ENCODE assay signal across 21 cellular contexts in the genomic region with DNA sequence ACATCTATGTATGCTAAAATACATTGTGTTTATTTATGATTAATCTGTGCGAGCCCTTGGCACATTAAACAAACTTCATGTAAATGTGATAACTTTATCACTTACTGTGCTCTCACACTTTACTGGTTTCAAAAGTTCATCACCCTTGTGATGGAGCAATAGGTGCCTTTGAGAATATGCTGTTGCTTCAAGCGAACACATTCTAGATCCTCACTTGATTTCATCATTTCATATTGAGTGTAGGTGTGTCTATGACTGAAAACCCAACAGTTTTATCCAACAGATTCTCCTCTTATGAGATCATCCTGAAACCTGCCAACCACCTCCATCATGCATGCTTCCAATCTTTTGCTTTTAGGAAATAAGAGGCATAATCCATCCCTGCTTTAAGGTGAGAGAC.
A peak's percentile ranks its signal among the peaks of the same experiment; 100 is the strongest.
DNase-seq lines count a peak whose midpoint lies in the region; ATAC-seq and TF ChIP-seq lines count a peak whose summit lies in the region.
"Had no signal": no experiment of that assay in that cellular context is flagged by ENCODE, and none has a peak within 500 bp of the region (broad histone marks: within the 10 kb centered on the region; RNA-seq: fewer than 3 reads in every experiment).

No MANE protein-coding gene starts in this region.

- peak; percentile 64 to 81 for ATAC-seq in natural killer cell treated with Interleukin-12 subunit alpha and Interleukin-12 subunit beta and Interleukin-15 and Interleukin-18, amount 100 ng/mL, for 72 hours
- no peak for ATAC-seq in natural killer cell
- ATAC-seq in HG02852 (IDR thresholded peaks at IDR 0.05; ENCODE audit: unreplicated experiment) = no peak
- ATAC-seq in HG02884 (IDR thresholded peaks at IDR 0.05; ENCODE audit: unreplicated experiment) = no peak

- no peaks in the 10 kb centered on the region for H3K9me3 Mint-ChIP-seq in natural killer cell treated with Interleukin-12 subunit alpha and Interleukin-12 subunit beta and Interleukin-15 and Interleukin-18, amount 100 ng/mL, for 72 hours
- no peaks in the 10 kb centered on the region for H3K9me3 Mint-ChIP-seq in natural killer cell
- peaks cover 53% of the 10 kb centered on the region for H3K9me3 Mint-ChIP-seq in osteocyte (ENCODE audit: unreplicated experiment)
- H3K9me3 Mint-ChIP-seq: CD14-positive monocyte; CD4-positive, CD25-positive, alpha-beta regulatory T cell had no signal

- peaks cover 46% of the 10 kb centered on the region for H3K36me3 ChIP-seq in KOPT-K1 (ENCODE audit: insufficient read depth, low read length)
- H3K36me3 ChIP-seq: BE2C, BLaER1 had no signal

- peak overlapping the region; percentile 23 for H3K27ac ChIP-seq in KOPT-K1 (ENCODE audit: low read depth, low read length, poor library complexity, severe bottlenecking)
- H3K27ac ChIP-seq: BLaER1 had no signal

- no peak for TF ChIP-seq CTCF in natural killer cell (IDR thresholded peaks at IDR 0.05)
- no peak for TF ChIP-seq CTCF in osteocyte (IDR thresholded peaks at IDR 0.05)

- H3K27me3 Mint-ChIP-seq in natural killer cell treated with Interleukin-12 subunit alpha and Interleukin-12 subunit beta and Interleukin-15 and Interleukin-18, amount 100 ng/mL, for 72 hours = peaks cover 30 to 50% of the 10 kb centered on the region in 2 donors
- peaks cover 23 to 74% of the 10 kb centered on the region in 2 donors for H3K27me3 Mint-ChIP-seq in natural killer cell (ENCODE audit: low read depth in 2 of 2)
- no peaks in the 10 kb centered on the region for H3K27me3 Mint-ChIP-seq in osteocyte (ENCODE audit: unreplicated experiment)

- peak overlapping the region; percentile 15 to 43 for H3K27ac Mint-ChIP-seq in natural killer cell treated with Interleukin-12 subunit alpha and Interleukin-12 subunit beta and Interleukin-15 and Interleukin-18, amount 100 ng/mL, for 72 hours
- no peak overlapping the region for H3K27ac Mint-ChIP-seq in natural killer cell
- no peak overlapping the region for H3K27ac Mint-ChIP-seq in osteocyte (ENCODE audit: unreplicated experiment)
- H3K27ac Mint-ChIP-seq: CD14-positive monocyte; CD4-positive, CD25-positive, alpha-beta regulatory T cell; CD8-positive, alpha-beta memory T cell had no signal

- no peaks in the 10 kb centered on the region for H3K36me3 Mint-ChIP-seq in natural killer cell treated with Interleukin-12 subunit alpha and Interleukin-12 subunit beta and Interleukin-15 and Interleukin-18, amount 100 ng/mL, for 72 hours
- H3K36me3 Mint-ChIP-seq in natural killer cell (no peaks in the 10 kb centered on the region), osteocyte (ENCODE audit: unreplicated experiment) (no peaks in the 10 kb centered on the region)
- H3K36me3 Mint-ChIP-seq: CD14-positive monocyte; CD4-positive, alpha-beta memory T cell; CD4-positive, CD25-positive, alpha-beta regulatory T cell; CD8-positive, alpha-beta memory T cell had no signal

- intact Hi-C loops in natural killer cell (cut with micrococcal nuclease) = no loop called here

- peaks cover 10 to 11% of the 10 kb centered on the region in 2 donors for H3K4me1 Mint-ChIP-seq in natural killer cell treated with Interleukin-12 subunit alpha and Interleukin-12 subunit beta and Interleukin-15 and Interleukin-18, amount 100 ng/mL, for 72 hours (ENCODE audit: low read depth in 2 of 2)
- H3K4me1 Mint-ChIP-seq in natural killer cell (no peaks in the 10 kb centered on the region), osteocyte (ENCODE audit: unreplicated experiment) (no peaks in the 10 kb centered on the region)
- H3K4me1 Mint-ChIP-seq: CD14-positive monocyte; CD8-positive, alpha-beta memory T cell had no signal

- DNase-seq in natural killer cell treated with Interleukin-12 subunit alpha and Interleukin-12 subunit beta and Interleukin-15 and Interleukin-18, amount 100 ng/mL, for 72 hours (ENCODE audit: low spot score) = no peak
- DNase-seq in natural killer cell (no peak), osteocyte (ENCODE audit: extremely low spot score, unreplicated experiment) (peak; percentile 7)
- DNase-seq: 8988T; ACHN; BE2C; C1 segment of cervical spinal cord; CD4-positive, alpha-beta memory T cell; CD4-positive, CD25-positive, alpha-beta regulatory T cell; CD8-positive, alpha-beta memory T cell; COR-L47; DMS 273 treated with DMSO at 0.1 percent for 48 hours; DMS153; DMS53; DMS79 treated with DMSO at 0.1 percent for 48 hours; GF-D8 had no signal

- H3K9me3 ChIP-seq in KOPT-K1 (ENCODE audit: insufficient read depth, low read length, poor library complexity, severe bottlenecking) = no peaks in the 10 kb centered on the region
- H3K9me3 ChIP-seq: BE2C, BLaER1 had no signal

- peak overlapping the region; percentile 1 for H3K4me3 Mint-ChIP-seq in natural killer cell treated with Interleukin-12 subunit alpha and Interleukin-12 subunit beta and Interleukin-15 and Interleukin-18, amount 100 ng/mL, for 72 hours
- H3K4me3 Mint-ChIP-seq in natural killer cell (no peak overlapping the region), osteocyte (ENCODE audit: unreplicated experiment) (no peak overlapping the region)
- H3K4me3 Mint-ChIP-seq: CD14-positive monocyte; CD4-positive, alpha-beta memory T cell; CD4-positive, CD25-positive, alpha-beta regulatory T cell; CD8-positive, alpha-beta memory T cell had no signal

Comparison
In these comparisons a context has a peak if more than half of its experiments do, and no peak if none do; other contexts are left out.
1. ATAC-seq: peak in natural killer cell treated with Interleukin-12 subunit alpha and Interleukin-12 subunit beta and Interleukin-15 and Interleukin-18, amount 100 ng/mL, for 72 hours (2 of 2); none in natural killer cell (0 of 3), HG02852 (single experiment) and HG02884 (single experiment).
2. H3K27ac Mint-ChIP-seq: peak in natural killer cell treated with Interleukin-12 subunit alpha and Interleukin-12 subunit beta and Interleukin-15 and Interleukin-18, amount 100 ng/mL, for 72 hours (2 of 2); none in natural killer cell (0 of 2) and osteocyte (single experiment).